ENCODE assay signal across 25 cellular contexts in the genomic region with DNA sequence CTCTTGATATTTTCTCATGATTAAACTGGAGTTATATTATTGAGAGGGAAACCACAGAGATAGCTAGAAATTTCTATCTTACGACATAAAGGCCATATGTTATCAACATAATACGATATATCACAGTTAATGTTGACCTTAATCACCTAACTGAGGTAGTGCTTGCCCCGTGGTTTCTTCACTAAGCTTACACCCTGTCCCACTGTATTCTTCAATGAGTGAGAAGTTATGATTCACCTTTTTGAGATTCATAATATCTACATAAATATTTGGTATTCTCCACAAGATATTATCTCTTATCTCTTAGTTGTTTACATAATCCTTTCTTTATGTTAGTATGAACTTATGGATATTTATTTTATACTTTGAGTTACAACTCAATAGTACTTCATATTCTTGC.
"Had no signal": no experiment of that assay in that cellular context is flagged by ENCODE, and none has a peak within 500 bp of the region (broad histone marks: within the 10 kb centered on the region; RNA-seq: fewer than 3 reads in every experiment).

No MANE protein-coding gene starts in this region.

- ATAC-seq: K562, T-cell had no signal

- H3K27ac ChIP-seq: KMS-11, SJSA1, SK-N-MC had no signal

- H3K4me2 ChIP-seq: KMS-11 had no signal

- H3K36me3 ChIP-seq: SJSA1 had no signal

- H3K9ac ChIP-seq: KMS-11 had no signal

- H3K27me3 ChIP-seq: SJSA1 had no signal

- FAIRE-seq: K562, RCC 7860 had no signal

- DNase-seq: Kasumi-1, MM.1S, NCI-H1105, NCI-H1417, NCI-H1436 treated with DMSO at 0.1 percent for 48 hours, NCI-H1694, NCI-H187 treated with DMSO at 0.1 percent for 48 hours, NCI-H2029 treated with DMSO at 0.1 percent for 48 hours, NCI-H2171 treated with DMSO at 0.1 percent for 48 hours, NCI-H2227 treated with DMSO at 0.1 percent for 48 hours, NCI-H446, NCI-H510A, NCI-H524 treated with DMSO at 0.1 percent for 48 hours, NCI-H69, NCI-H774, Right ventricle myocardium superior, RPMI8226, SIG-M5, SW 1271, T-cell had no signal

- H3K4me3 ChIP-seq: K562, SJSA1, SK-N-MC had no signal

- H3K4me1 ChIP-seq: SJSA1 had no signal
